ENCODE assay signal across 8 cellular contexts in genomic region chr12:68331500-68331868, GRCh38. TPM values are rescaled to one million over a fixed set of nuclear protein-coding genes. Genes with fewer than 3 reads are reported as not detected.
DNase-seq lines count a peak whose midpoint lies in the region; ATAC-seq and TF ChIP-seq lines count a peak whose summit lies in the region.

No MANE protein-coding gene starts in this region.

- no peaks in the 10 kb centered on the region for H3K36me3 Mint-ChIP-seq in brain

- TF ChIP-seq CTCF in HL-60 (IDR thresholded peaks at IDR 0.05; ENCODE audit: insufficient read depth, low read length) (no peak), brain (conservative IDR thresholded peaks at IDR 0.05) (no peak), mucosa of descending colon (IDR thresholded peaks at IDR 0.05) (no peak)

- ATAC-seq in mucosa of descending colon (no peak), HG02610 (IDR thresholded peaks at IDR 0.05; ENCODE audit: unreplicated experiment) (no peak)

- H3K4me3 ChIP-seq in ACC112 (ENCODE audit: low read depth, low read length): peak overlapping the region; percentile 76
- H3K4me3 ChIP-seq in HL-60 (replicated peaks; ENCODE audit: insufficient read depth, low read length): peak overlapping the region; percentile 83
- peak overlapping the region; percentile 52 for H3K4me3 ChIP-seq in mucosa of descending colon

- no peaks in the 10 kb centered on the region for H3K9me3 ChIP-seq in mucosa of descending colon

- H3K79me2 ChIP-seq in ACC112 (ENCODE audit: control insufficient read depth, insufficient read depth, low read length, unreplicated experiment): peaks cover 12% of the 10 kb centered on the region

- intact Hi-C loops in mucosa of descending colon (cut with DNase I, micrococcal nuclease): no loop called here

- H3K4me1 ChIP-seq in ACC112 (ENCODE audit: control insufficient read depth, insufficient read depth, low read length, unreplicated experiment) (peaks cover 8% of the 10 kb centered on the region), mucosa of descending colon (ENCODE audit: low read depth) (no peaks in the 10 kb centered on the region)

- peak overlapping the region; percentile 7 for H2AFZ ChIP-seq in ACC112 (ENCODE audit: low read length, unreplicated experiment)

- H3K27me3 ChIP-seq in ACC112 (ENCODE audit: insufficient read depth, low read length): no peaks in the 10 kb centered on the region
- H3K27me3 ChIP-seq in HL-60 (ENCODE audit: insufficient read depth, poor library complexity, severe bottlenecking): no peaks in the 10 kb centered on the region

- H3K4me1 Mint-ChIP-seq in brain: peaks cover 81% of the 10 kb centered on the region

- peak overlapping the region; percentile 89 to 93 (median 92) for H3K4me3 Mint-ChIP-seq in brain

- peaks cover 3% of the 10 kb centered on the region for H3K27me3 Mint-ChIP-seq in brain

- H3K27ac ChIP-seq in ACC112 (ENCODE audit: low read depth, low read length): no peak overlapping the region
- H3K27ac ChIP-seq in HL-60 (replicated peaks): peak overlapping the region; percentile 85

- H3K27ac Mint-ChIP-seq in brain: peak overlapping the region in 3 of 5 experiments; percentile 44 to 82 (median 52)

- DNase-seq in HL-60 (ENCODE audit: low read depth in 1 of 2, low spot score in 1 of 2) (no peak), mucosa of descending colon (no peak), AG20443 (ENCODE audit: low spot score) (no peak), cerebellar cortex (ENCODE audit: low spot score) (no peak), HUDEP-2 (lab: John Stamatoyannopoulos, UW; ENCODE audit: unreplicated experiment in 76 of 76) (no peak)

- no peaks in the 10 kb centered on the region for H3K9me3 Mint-ChIP-seq in brain

- no peaks in the 10 kb centered on the region for H3K36me3 ChIP-seq in ACC112 (ENCODE audit: insufficient read depth, low read length)
- H3K36me3 ChIP-seq in mucosa of descending colon (ENCODE audit: low read depth): no peaks in the 10 kb centered on the region

RNA-seq across cellular contexts. Expression of gene MDM1, which starts 0.7 kb away (rescaled TPM):
- polyA plus RNA-seq in brain (ENCODE audit: insufficient read depth, low read depth, low replicate concordance): 19.3 TPM
- total RNA-seq in mucosa of descending colon: 10 to 100 TPM in 2 of 3 donors, 1 to 10 TPM in 1; 7.1 to 70.9 (median 11.5) TPM
